Comparison of ENCODE assay signal across 17 cellular contexts in genomic region chr7:20214787-20215669, GRCh38. TPM values are rescaled to one million over a fixed set of nuclear protein-coding genes. Genes with fewer than 3 reads are reported as not detected.
DNase-seq lines count a peak whose midpoint lies in the region; ATAC-seq, FAIRE-seq and TF ChIP-seq lines count a peak whose summit lies in the region.
"Had no signal": no experiment of that assay in that cellular context is flagged by ENCODE, and none has a peak within 500 bp of the region (broad histone marks: within the 10 kb centered on the region; RNA-seq: fewer than 3 reads in every experiment).

No MANE protein-coding gene starts in this region.

- no peaks in the 10 kb centered on the region for H3K9me1 ChIP-seq in keratinocyte (ENCODE audit: control insufficient read depth, extremely low read depth, insufficient read depth, low read length)

- H3K27me3 ChIP-seq in HCT116 (ENCODE audit: insufficient read depth, low read length), result no peaks in the 10 kb centered on the region
- no peaks in the 10 kb centered on the region for H3K27me3 ChIP-seq in SU-DHL-6 (ENCODE audit: low read length)
- H3K27me3 ChIP-seq in keratinocyte (ENCODE audit: control insufficient read depth, extremely low read depth, insufficient read depth, low read length), result no peaks in the 10 kb centered on the region
- H3K27me3 ChIP-seq: esophagus muscularis mucosa, pancreas had no signal

- CTCF ChIA-PET in HCT116 (lab: Charles Lee), result interaction anchor here (1.1 kb wide), 1 partner anchor 17 kb away, joined by 3 read pairs; no protein-coding TSS in a partner anchor

- POLR2A ChIA-PET in HCT116 (lab: Charles Lee), result no interaction called here

- H3K4me1 ChIP-seq in HCT116 (ENCODE audit: control insufficient read depth in 1 of 2, insufficient read depth in 2 of 2, low read length in 2 of 2) (peaks cover 8 to 50% of the 10 kb centered on the region in 2 experiments), keratinocyte (ENCODE audit: control insufficient read depth, extremely low read depth, insufficient read depth, low read length) (peaks cover 28% of the 10 kb centered on the region)
- H3K4me1 ChIP-seq: esophagus muscularis mucosa had no signal

- peaks cover 0 to 9% of the 10 kb centered on the region in 2 experiments; a peak in 1 of 4 replicates for H3K36me3 ChIP-seq in HCT116 (ENCODE audit: control insufficient read depth in 1 of 2, insufficient read depth in 2 of 2, low read length in 2 of 2)
- peaks cover 36% of the 10 kb centered on the region for H3K36me3 ChIP-seq in SU-DHL-6 (ENCODE audit: low read length)
- no peaks in the 10 kb centered on the region for H3K36me3 ChIP-seq in keratinocyte (ENCODE audit: control insufficient read depth in 2 of 2, extremely low read depth in 1 of 2, insufficient read depth in 2 of 2, low read length in 2 of 2)
- H3K36me3 ChIP-seq: esophagus muscularis mucosa, pancreas had no signal

- intact Hi-C loops in HCT116 (cut with micrococcal nuclease), result loop anchor here (5.0 kb wide), 1 partner anchor 137 kb away; no protein-coding TSS in a partner anchor

- dilution Hi-C loops in keratinocyte (cut with MboI; ENCODE audit: extremely low pct_ligation_motif_present, low sequenced_read_pairs), result no loop called here

- H3K9me3 ChIP-seq in HCT116 (ENCODE audit: control insufficient read depth in 1 of 2, insufficient read depth in 1 of 2, low read depth in 1 of 2, low read length in 2 of 2), result no peaks in the 10 kb centered on the region
- H3K9me3 ChIP-seq in SU-DHL-6 (ENCODE audit: insufficient read depth, low read length), result peaks cover 5% of the 10 kb centered on the region; the same call in 1 of the 2 replicates
- H3K9me3 ChIP-seq in keratinocyte (ENCODE audit: control insufficient read depth, low read depth, low read length), result no peaks in the 10 kb centered on the region
- H3K9me3 ChIP-seq: esophagus muscularis mucosa, pancreas had no signal

- H3K9me2 ChIP-seq in HCT116 (ENCODE audit: insufficient read depth) (no peaks in the 10 kb centered on the region), SU-DHL-6 (replicated peaks; ENCODE audit: insufficient read depth, low read length) (no peaks in the 10 kb centered on the region)

- H3K4me2 ChIP-seq in HCT116 (ENCODE audit: low read length), result peak overlapping the region; percentile 75
- peak overlapping the region; percentile 85 for H3K4me2 ChIP-seq in SU-DHL-6 (ENCODE audit: low read depth, low read length, poor library complexity, severe bottlenecking)
- peak overlapping the region; percentile 86 for H3K4me2 ChIP-seq in keratinocyte (ENCODE audit: control insufficient read depth, extremely low read depth, insufficient read depth, low read depth, low read length)

- no peak for TF ChIP-seq POLR2A in HCT116 (IDR thresholded peaks at IDR 0.05; ENCODE audit: borderline replicate concordance, extremely low read depth, insufficient read depth, insufficient read length)

- no peak for TF ChIP-seq CTCF in HCT116 (IDR thresholded peaks at IDR 0.05 in 2 of 3, conservative IDR thresholded peaks at IDR 0.05 in 1 of 3; ENCODE audit: borderline replicate concordance in 1 of 3, insufficient read depth in 1 of 3, low read depth in 2 of 3, low read length in 2 of 3)
- TF ChIP-seq CTCF in SU-DHL-6 (IDR thresholded peaks at IDR 0.05; ENCODE audit: insufficient read depth, low read length, poor library complexity, severe bottlenecking), result no peak
- no peak for TF ChIP-seq CTCF in keratinocyte (optimal IDR thresholded peaks at IDR 0.05 in 1 of 3, IDR thresholded peaks at IDR 0.05 in 1 of 3, conservative IDR thresholded peaks at IDR 0.05 in 1 of 3; ENCODE audit: extremely low read depth in 1 of 3, insufficient read depth in 2 of 3, low read length in 3 of 3)

- TF ChIP-seq RAD21 in HCT116 (IDR thresholded peaks at IDR 0.05; ENCODE audit: low read depth), result no peak

- ATAC-seq in HCT116 (no peak), GM19324 (IDR thresholded peaks at IDR 0.05; ENCODE audit: low FRiP score, unreplicated experiment) (no peak), HG03175 (IDR thresholded peaks at IDR 0.05; ENCODE audit: unreplicated experiment) (no peak), HG02973 (IDR thresholded peaks at IDR 0.05; ENCODE audit: unreplicated experiment) (no peak)
- ATAC-seq: pancreas had no signal

- DNase-seq in COLO668 (lab: John Stamatoyannopoulos, UW; ENCODE audit: unreplicated experiment) (peak; percentile 40), HCT116 (ENCODE audit: low read depth, low spot score) (no peak), keratinocyte (ENCODE audit: low read depth, low spot score) (no peak), NCI-H187 treated with DMSO at 0.1 percent for 48 hours (lab: John Stamatoyannopoulos, UW) (no peak)
- DNase-seq: activated CD4-positive, CD25-positive, alpha-beta regulatory T cell; DND-41; HCEC 1CT; midbrain; MV-4-11; NCI-H526 treated with DMSO at 0.1 percent for 48 hours; pancreas; stimulated activated CD4-positive, alpha-beta T cell treated with anti-CD3 and anti-CD28 coated beads, Interleukin-15, amount 100 ng/mL, for 24 hours had no signal

- BruUV-seq in HCT116 (replicated peaks; lab: Mats Ljungman, UMichigan), result no TSS peak

- peaks cover 29% of the 10 kb centered on the region for H3F3A ChIP-seq in SU-DHL-6 (ENCODE audit: insufficient read depth)

- H4K20me1 ChIP-seq in HCT116 (ENCODE audit: insufficient read depth) (no peaks in the 10 kb centered on the region), SU-DHL-6 (ENCODE audit: low read depth, low read length) (no peaks in the 10 kb centered on the region), keratinocyte (ENCODE audit: control insufficient read depth, extremely low read depth, insufficient read depth, low read length) (no peaks in the 10 kb centered on the region)

- peak overlapping the region; percentile 29; the same call in 1 of the 2 replicates for H3K9ac ChIP-seq in HCT116 (ENCODE audit: low read length)
- H3K9ac ChIP-seq in SU-DHL-6 (ENCODE audit: low read length), result peak overlapping the region; percentile 62
- H3K9ac ChIP-seq in keratinocyte (ENCODE audit: control insufficient read depth, extremely low read depth, insufficient read depth, low read length), result peak overlapping the region; percentile 26

- H3K27ac ChIP-seq in HCT116 (ENCODE audit: low read depth, low read length), result no peak overlapping the region
- H3K27ac ChIP-seq in SU-DHL-6 (ENCODE audit: low read depth, low read length), result peak overlapping the region; percentile 95; the same call in 1 of the 2 replicates
- H3K27ac ChIP-seq in keratinocyte (ENCODE audit: control insufficient read depth, insufficient read depth, low read length), result peak overlapping the region; percentile 97
- H3K27ac ChIP-seq: esophagus muscularis mucosa had no signal

- H3K4me3 ChIP-seq in HCT116 (replicated peaks in 1 of 2; ENCODE audit: low read depth in 1 of 2, low read length in 2 of 2), result no peak overlapping the region
- H3K4me3 ChIP-seq in SU-DHL-6 (ENCODE audit: insufficient read depth, low read length, poor library complexity, severe bottlenecking), result peak overlapping the region; percentile 69
- H3K4me3 ChIP-seq in keratinocyte (ENCODE audit: control insufficient read depth in 2 of 3, extremely low read depth in 1 of 3, insufficient read depth in 2 of 3, low read depth in 1 of 3, low read length in 3 of 3), result peak overlapping the region; percentile 2 to 84 (median 50)
- H3K4me3 ChIP-seq: esophagus muscularis mucosa had no signal

- no peak overlapping the region for H2AFZ ChIP-seq in HCT116 (ENCODE audit: low read depth, low read length, poor library complexity, severe bottlenecking)
- no peak overlapping the region for H2AFZ ChIP-seq in SU-DHL-6 (ENCODE audit: low read depth, low read length, severe bottlenecking)
- H2AFZ ChIP-seq in keratinocyte (ENCODE audit: control insufficient read depth, low read length), result no peak overlapping the region

- RAD21 ChIA-PET in HCT116 (lab: Charles Lee; ENCODE audit: low non-redundant PET in 1 of 2, low total read pairs in 2 of 2, uncharacterized antibody in 2 of 2, unreplicated experiment in 2 of 2), result no interaction called here

- FAIRE-seq in keratinocyte (lab: Jason Lieb, UNC), result peak; percentile 5

- H3K79me2 ChIP-seq in HCT116 (ENCODE audit: insufficient read depth, low read length) (peaks cover 62% of the 10 kb centered on the region), SU-DHL-6 (ENCODE audit: insufficient read depth, low read length) (peaks cover 72% of the 10 kb centered on the region), keratinocyte (ENCODE audit: control insufficient read depth, insufficient read depth, low read length) (peaks cover 59% of the 10 kb centered on the region)

TF ChIP-seq in HCT116, 20 proteins besides CTCF, POLR2A, EP300 and RAD21:
- TF ChIP-seq EZH2 (IDR thresholded peaks at IDR 0.05), result no peak
- no peak for TF ChIP-seq YY1 (IDR thresholded peaks at IDR 0.05; ENCODE audit: extremely low read depth, insufficient replicate concordance, low read depth, low read length)
- TF ChIP-seq CEBPB (IDR thresholded peaks at IDR 0.05; ENCODE audit: low read depth), result no peak
- peak; percentile 15; the same call in 1 of the 2 replicates for TF ChIP-seq FOSL1 (IDR thresholded peaks at IDR 0.05; ENCODE audit: low read depth)
- TF ChIP-seq ZFX (IDR thresholded peaks at IDR 0.05), result no peak
- TF ChIP-seq EZH2phosphoT487 (IDR thresholded peaks at IDR 0.05; ENCODE audit: borderline replicate concordance), result no peak

RNA-seq across cellular contexts. Expression of gene MACC1, which starts 2.2 kb away (rescaled TPM):
- 9.8 TPM for total RNA-seq in HCT116 (2021; ENCODE audit: unreplicated experiment)
- polyA plus RNA-seq in HCT116 (2012), result 3.8 and 3.9 TPM in 2 replicates
- 9.6 to 16.4 TPM (median 11.3 TPM) in 3 replicates for polyA plus RNA-seq in keratinocyte
- 11.0 TPM for polyA plus RNA-seq in keratinocyte (2011; ENCODE audit: low read depth)
- polyA plus RNA-seq in keratinocyte (2011; cell fraction: cytosol; rRNA removed), result 5.1 and 12.4 TPM in 2 replicates
- 13.1 and 17.2 TPM in 2 replicates for polyA plus RNA-seq in keratinocyte (2011; cell fraction: nucleus; rRNA removed)
- polyA plus RNA-seq in keratinocyte (2012; ENCODE audit: low replicate concordance), result 11.0 and 14.0 TPM in 2 replicates
- polyA minus RNA-seq in keratinocyte, result 11.1 to 54.0 TPM (median 28.9 TPM) in 3 replicates
- polyA minus RNA-seq in keratinocyte (2011; cell fraction: cytosol; rRNA and poly(A)+ RNA removed), result 20.0 TPM
- 40.9 and 87.0 TPM in 2 replicates for polyA minus RNA-seq in keratinocyte (2011; cell fraction: nucleus; rRNA and poly(A)+ RNA removed)

Comparison
In these comparisons a context has a peak if more than half of its experiments do, and no peak if none do; other contexts are left out.
1. H3K4me3 ChIP-seq: peak in SU-DHL-6 (single experiment) and keratinocyte (3 of 3); none in HCT116 (0 of 2).
2. Peak in every context shown above with its lines, with median percentiles within 50 percentile points of each other: H3K4me2 ChIP-seq and H3K9ac ChIP-seq.